Comparison of ENCODE assay signal across 10 cellular contexts in genomic region chr22:47337161-47337621, GRCh38.
DNase-seq lines count a peak whose midpoint lies in the region; ATAC-seq, FAIRE-seq and TF ChIP-seq lines count a peak whose summit lies in the region.
"Had no signal": no experiment of that assay in that cellular context is flagged by ENCODE, and none has a peak within 500 bp of the region (broad histone marks: within the 10 kb centered on the region; RNA-seq: fewer than 3 reads in every experiment).

No MANE protein-coding gene starts in this region.

- FAIRE-seq in pancreas (lab: Jason Lieb, UNC), result no peak

- no peak for TF ChIP-seq CTCF in pancreas (IDR thresholded peaks at IDR 0.05)

- intact Hi-C loops in pancreas (cut with DNase I), result no loop called here

- no peaks in the 10 kb centered on the region for H3K4me1 ChIP-seq in pancreas
- H3K4me1 ChIP-seq: vagina had no signal

- 32 to 37% methylated on average over 8 of the region's 8 CpGs for WGBS in pancreas, 2 donors

- DNase-seq in DMS79 (lab: John Stamatoyannopoulos, UW), result peak; percentile 57
- DNase-seq in NCI-H524 treated with DMSO at 0.1 percent for 48 hours (lab: John Stamatoyannopoulos, UW), result peak; percentile 71
- peak; percentile 56 for DNase-seq in cerebellar cortex (ENCODE audit: low spot score)
- DNase-seq in pancreas, result peak in 2 of 6 donors; percentile 36 to 39
- DNase-seq in NCI-H2081 (lab: John Stamatoyannopoulos, UW), result no peak
- no peak for DNase-seq in activated naive CD4-positive, alpha-beta T cell treated with anti-CD3 and anti-CD28 coated beads, Interleukin-2, amount 50 U/mL, for 16 hours
- no peak for DNase-seq in stimulated activated CD4-positive, alpha-beta T cell treated with anti-CD3 and anti-CD28 coated beads, Interleukin-2, amount 100 ng/mL, for 24 hours
- DNase-seq: activated T-cell treated with anti-CD3 and anti-CD28 coated beads for 4 hours had no signal

- peak overlapping the region in 2 of 4 donors; percentile 12 to 33 for H3K27ac ChIP-seq in pancreas
- H3K27ac ChIP-seq: vagina had no signal

- ATAC-seq in pancreas (peak; percentile 40 to 82 (median 75)), GM19455 (IDR thresholded peaks at IDR 0.05; ENCODE audit: unreplicated experiment) (no peak)

- H3K9me3 ChIP-seq in pancreas, result no peaks in the 10 kb centered on the region
- H3K9me3 ChIP-seq: vagina had no signal

- no peak overlapping the region for H3K4me3 ChIP-seq in pancreas

- no peaks in the 10 kb centered on the region for H3K27me3 ChIP-seq in pancreas
- H3K27me3 ChIP-seq: vagina had no signal

- no peaks in the 10 kb centered on the region for H3K36me3 ChIP-seq in pancreas
- H3K36me3 ChIP-seq: vagina had no signal

Comparison
In these comparisons a context has a peak if more than half of its experiments do, and no peak if none do; other contexts are left out.
1. DNase-seq: peak in DMS79 (single experiment), NCI-H524 treated with DMSO at 0.1 percent for 48 hours (single experiment) and cerebellar cortex (single experiment); none in NCI-H2081 (0 of 2), activated naive CD4-positive, alpha-beta T cell treated with anti-CD3 and anti-CD28 coated beads, Interleukin-2, amount 50 U/mL, for 16 hours (single experiment) and stimulated activated CD4-positive, alpha-beta T cell treated with anti-CD3 and anti-CD28 coated beads, Interleukin-2, amount 100 ng/mL, for 24 hours (0 of 2).